20 cellular contexts compared by ENCODE assay signal in the genomic region with DNA sequence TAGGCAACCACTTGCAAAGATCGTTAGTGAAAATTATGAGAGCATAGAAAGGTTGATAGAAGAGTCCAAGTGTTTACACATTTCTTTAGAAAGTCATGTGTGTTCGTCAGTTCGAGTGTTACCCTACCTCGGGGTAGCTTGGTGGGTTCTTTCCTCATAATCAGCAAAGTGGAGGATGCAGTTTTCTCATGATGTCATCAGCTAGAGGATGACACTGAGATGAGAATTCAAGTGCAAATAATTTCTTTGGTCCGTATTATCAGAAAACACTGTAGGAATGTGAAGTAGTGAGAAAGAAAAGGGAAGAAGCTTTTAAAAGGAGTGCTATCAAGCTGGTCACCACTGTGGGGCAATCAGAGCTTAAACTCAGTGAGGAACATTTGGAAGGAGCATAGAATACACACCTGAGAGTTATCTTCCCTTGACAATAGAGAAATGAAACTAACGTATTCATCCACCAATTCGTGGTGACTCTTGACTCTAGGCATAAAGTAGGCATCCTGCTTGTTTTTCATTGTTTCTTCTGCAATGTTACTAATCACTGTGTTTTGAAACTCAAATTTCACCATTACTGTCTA.
DNase-seq lines count a peak whose midpoint lies in the region; ATAC-seq, FAIRE-seq and TF ChIP-seq lines count a peak whose summit lies in the region.
"Had no signal": no experiment of that assay in that cellular context is flagged by ENCODE, and none has a peak within 500 bp of the region (broad histone marks: within the 10 kb centered on the region; RNA-seq: fewer than 3 reads in every experiment).

No MANE protein-coding gene starts in this region.

- no peaks in the 10 kb centered on the region for H3K9me3 ChIP-seq in WERI-Rb-1 (ENCODE audit: severe bottlenecking)
- H3K9me3 ChIP-seq in small intestine (ENCODE audit: control insufficient read depth, low read depth), result no peaks in the 10 kb centered on the region
- H3K9me3 ChIP-seq in upper lobe of left lung, result no peaks in the 10 kb centered on the region
- H3K9me3 ChIP-seq: upper lobe of right lung had no signal

- H3K4me1 ChIP-seq in small intestine (ENCODE audit: control insufficient read depth in 2 of 2, insufficient read depth in 1 of 2, low read depth in 1 of 2, low read length in 1 of 2) (no peaks in the 10 kb centered on the region), upper lobe of left lung (no peaks in the 10 kb centered on the region)
- H3K4me1 ChIP-seq: foreskin keratinocyte, upper lobe of right lung had no signal

- peak; percentile 1 for DNase-seq in NCI-H526 treated with DMSO at 0.1 percent for 48 hours (lab: John Stamatoyannopoulos, UW)
- no peak for DNase-seq in NCI-H526 (lab: John Stamatoyannopoulos, UW)
- peak; percentile 12 for DNase-seq in HT-29 (ENCODE audit: low spot score)
- DNase-seq in WERI-Rb-1, result peak; percentile 18
- DNase-seq in small intestine, result peak; percentile 21
- no peak for DNase-seq in upper lobe of left lung
- DNase-seq in Kasumi-1 (lab: John Stamatoyannopoulos, UW), result no peak
- no peak for DNase-seq in NCI-H2227 treated with DMSO at 0.1 percent for 48 hours (lab: John Stamatoyannopoulos, UW)
- DNase-seq: activated CD4-positive, alpha-beta T cell treated with anti-CD3 and anti-CD28 coated beads for 1 hour; activated naive CD8-positive, alpha-beta T cell treated with anti-CD3 and anti-CD28 coated beads, Interleukin-2, amount 10 ng/mL, durations not matched to agents 7 days and 5 days; activated T-cell treated with anti-CD3 and anti-CD28 coated beads for 4 hours; CD8-positive, alpha-beta memory T cell; foreskin keratinocyte; GF-D8; NCI-H1092 treated with DMSO at 0.1 percent for 48 hours; NCI-H345; stimulated activated CD4-positive, alpha-beta T cell treated with anti-CD3 and anti-CD28 coated beads, Interleukin-4, amount 100 ng/mL, for 4 hours; upper lobe of right lung had no signal

- ATAC-seq in upper lobe of left lung (ENCODE audit: low FRiP score in 2 of 2), result no peak
- ATAC-seq: foreskin keratinocyte, upper lobe of right lung had no signal

- WGBS in small intestine, 3 donors, result 60 to 71% (median 69%) methylated on average over 7 of the region's 7 CpGs
- WGBS in upper lobe of left lung, 2 donors, result 54 to 70% methylated on average over 7 of the region's 7 CpGs

- no peak for TF ChIP-seq POLR2A in upper lobe of left lung (IDR thresholded peaks at IDR 0.05)

- H3K36me3 ChIP-seq in WERI-Rb-1, result no peaks in the 10 kb centered on the region
- no peaks in the 10 kb centered on the region for H3K36me3 ChIP-seq in small intestine (ENCODE audit: control insufficient read depth in 2 of 2, insufficient read depth in 2 of 2, low read length in 2 of 2)
- H3K36me3 ChIP-seq in upper lobe of left lung, result no peaks in the 10 kb centered on the region
- H3K36me3 ChIP-seq: upper lobe of right lung had no signal

- no peak overlapping the region for H3K27ac ChIP-seq in WERI-Rb-1
- no peak overlapping the region for H3K27ac ChIP-seq in small intestine (ENCODE audit: low read depth in 1 of 2, low read length in 1 of 2)
- H3K27ac ChIP-seq in upper lobe of left lung, result no peak overlapping the region
- H3K27ac ChIP-seq: foreskin keratinocyte, upper lobe of right lung had no signal

- TF ChIP-seq CTCF in WERI-Rb-1 (IDR thresholded peaks at IDR 0.05; ENCODE audit: low read depth, low read length) (peak; percentile 46), upper lobe of left lung (IDR thresholded peaks at IDR 0.05) (no peak)

- no peaks in the 10 kb centered on the region for H3K27me3 ChIP-seq in WERI-Rb-1 (ENCODE audit: insufficient read depth, low read depth, severe bottlenecking)
- no peaks in the 10 kb centered on the region for H3K27me3 ChIP-seq in small intestine (ENCODE audit: control insufficient read depth in 2 of 2, insufficient read depth in 2 of 2, low read length in 2 of 2)
- H3K27me3 ChIP-seq in upper lobe of left lung, result no peaks in the 10 kb centered on the region
- H3K27me3 ChIP-seq: foreskin keratinocyte, upper lobe of right lung had no signal

- H3K4me3 ChIP-seq in WERI-Rb-1 (ENCODE audit: low read depth, low read length) (no peak overlapping the region), small intestine (ENCODE audit: low read depth in 1 of 2, low read length in 2 of 2) (no peak overlapping the region), upper lobe of left lung (no peak overlapping the region)
- H3K4me3 ChIP-seq: lung, upper lobe of right lung had no signal

- FAIRE-seq in small intestine (lab: Jason Lieb, UNC), result no peak
- FAIRE-seq: A204.1 had no signal

- TF ChIP-seq EP300 in upper lobe of left lung (IDR thresholded peaks at IDR 0.05), result no peak

Comparison
In these comparisons a context has a peak if more than half of its experiments do, and no peak if none do; other contexts are left out.
1. DNase-seq: peak in NCI-H526 treated with DMSO at 0.1 percent for 48 hours (single experiment), HT-29 (single experiment), WERI-Rb-1 (single experiment) and small intestine (single experiment); none in NCI-H526 (0 of 2), upper lobe of left lung (0 of 2), Kasumi-1 (0 of 2) and NCI-H2227 treated with DMSO at 0.1 percent for 48 hours (single experiment).